In genomic region chr7:107041097-107041496, GRCh38 we compare ENCODE assay signal across 23 cellular contexts.
"Had no signal": no experiment of that assay in that cellular context is flagged by ENCODE, and none has a peak within 500 bp of the region (broad histone marks: within the 10 kb centered on the region; RNA-seq: fewer than 3 reads in every experiment).

No MANE protein-coding gene starts in this region.

- H3K4me3 Mint-ChIP-seq: effector memory CD8-positive, alpha-beta T cell; immature natural killer cell; memory B cell; natural killer cell treated with Interleukin-12 subunit alpha and Interleukin-12 subunit beta and Interleukin-15 and Interleukin-18, amount 100 ng/mL, for 72 hours; stimulated activated naive B cell treated with anti-CD40 and anti-IgM and Interleukin-4, amounts not matched to agents 10 μg/mL and 1 μg/mL and 100 μg/mL, for 72 hours; stimulated activated naive CD8-positive, alpha-beta T cell treated with anti-CD3 and anti-CD28 coated beads, Interleukin-15, Interleukin-2, amounts not matched to agents 100 ng/mL and 50 ng/mL, for 24 hours had no signal

- DNase-seq: dermis blood vessel endothelial cell; effector memory CD8-positive, alpha-beta T cell; hypothalamus; immature natural killer cell; islet precursor cell; naive B cell; nucleus accumbens; right lobe of liver; small intestine; stimulated activated CD4-positive, alpha-beta T cell treated with anti-CD3 and anti-CD28 coated beads, Interleukin-15, amount 100 ng/mL, for 24 hours; stimulated activated CD4-positive, alpha-beta T cell treated with anti-CD3 and anti-CD28 coated beads, Interleukin-2, amount 100 ng/mL, for 48 hours; stimulated activated naive B cell treated with anti-CD40 and anti-IgM and Interleukin-4, amounts not matched to agents 10 μg/mL and 1 μg/mL and 100 μg/mL, for 72 hours; upper lobe of left lung had no signal

- FAIRE-seq: colon, frontal cortex, small intestine, urothelium cell line had no signal

- H3K9me3 ChIP-seq: right lobe of liver, thoracic aorta, tibial nerve, upper lobe of left lung had no signal

- H3K27ac Mint-ChIP-seq: effector memory CD8-positive, alpha-beta T cell; memory B cell; naive B cell; natural killer cell treated with Interleukin-12 subunit alpha and Interleukin-12 subunit beta and Interleukin-15 and Interleukin-18, amount 100 ng/mL, for 72 hours; progenitor cell of endocrine pancreas; stimulated activated naive B cell treated with anti-CD40 and anti-IgM and Interleukin-4, amounts not matched to agents 10 μg/mL and 1 μg/mL and 100 μg/mL, for 72 hours; stimulated activated naive CD8-positive, alpha-beta T cell treated with anti-CD3 and anti-CD28 coated beads, Interleukin-15, Interleukin-2, amounts not matched to agents 100 ng/mL and 50 ng/mL, for 24 hours had no signal

- H3K9me3 Mint-ChIP-seq: natural killer cell treated with Interleukin-12 subunit alpha and Interleukin-12 subunit beta and Interleukin-15 and Interleukin-18, amount 100 ng/mL, for 72 hours had no signal

- H3K36me3 ChIP-seq: right lobe of liver, thoracic aorta, tibial nerve, upper lobe of left lung had no signal

- H3K36me3 Mint-ChIP-seq: natural killer cell treated with Interleukin-12 subunit alpha and Interleukin-12 subunit beta and Interleukin-15 and Interleukin-18, amount 100 ng/mL, for 72 hours had no signal

- H3K27me3 ChIP-seq: right lobe of liver, tibial nerve, upper lobe of left lung had no signal

- H3K27ac ChIP-seq: right lobe of liver, thoracic aorta, tibial nerve, upper lobe of left lung had no signal

- H3K27me3 Mint-ChIP-seq: progenitor cell of endocrine pancreas had no signal

- H3K4me3 ChIP-seq: lung, right lobe of liver, thoracic aorta, tibial nerve, upper lobe of left lung had no signal
